ENCODE assay signal across 10 cellular contexts in the genomic region with DNA sequence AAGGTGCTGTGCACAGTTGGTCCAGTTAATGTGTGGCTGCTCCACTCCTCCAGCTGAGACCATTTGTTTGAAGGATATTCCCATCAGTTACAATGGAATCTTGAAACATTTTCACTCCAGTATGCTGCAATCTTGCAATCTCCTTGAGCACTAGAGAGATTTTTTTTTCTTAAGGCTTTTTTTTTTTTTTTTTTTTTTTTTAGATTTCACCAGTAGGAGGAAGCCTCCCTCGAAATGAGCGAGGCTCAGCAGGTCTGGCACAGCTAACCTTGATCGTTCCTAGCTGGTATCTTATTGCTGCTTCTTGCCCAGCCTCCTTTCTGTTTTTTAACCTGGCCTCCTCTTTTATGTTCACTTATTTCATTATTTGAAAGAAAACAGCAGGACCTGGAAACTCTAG. TPM values are rescaled to one million over a fixed set of nuclear protein-coding genes. Genes with fewer than 3 reads are reported as not detected.
DNase-seq lines count a peak whose midpoint lies in the region; ATAC-seq and TF ChIP-seq lines count a peak whose summit lies in the region.
"Had no signal": no experiment of that assay in that cellular context is flagged by ENCODE, and none has a peak within 500 bp of the region (broad histone marks: within the 10 kb centered on the region; RNA-seq: fewer than 3 reads in every experiment).

No MANE protein-coding gene starts in this region.

- no peaks in the 10 kb centered on the region for H3K9me2 ChIP-seq in hepatocyte (replicated peaks; ENCODE audit: insufficient read depth)

- in situ Hi-C loops in HAP-1 (cut with MboI; ENCODE audit: low sequenced_read_pairs), result no loop called here

- H3K27ac ChIP-seq in hepatocyte, result no peak overlapping the region

- no peaks in the 10 kb centered on the region for H3K9me3 ChIP-seq in T-helper 17 cell (ENCODE audit: control insufficient read depth, low read length, poor library complexity, severe bottlenecking)
- no peaks in the 10 kb centered on the region for H3K9me3 ChIP-seq in hepatocyte (ENCODE audit: low read depth)
- no peaks in the 10 kb centered on the region for H3K9me3 ChIP-seq in HAP-1

- H4K20me1 ChIP-seq in hepatocyte (ENCODE audit: insufficient read depth, poor library complexity, severe bottlenecking), result no peaks in the 10 kb centered on the region

- peak; percentile 84 for ATAC-seq in T-helper 17 cell

- 54% methylated on average over 3 of the region's 3 CpGs for WGBS in hepatocyte (ENCODE audit: low lambda C conversion rate, missing lambda C conversion rate)

- no peak overlapping the region for H3K4me3 ChIP-seq in hepatocyte
- no peak overlapping the region for H3K4me3 ChIP-seq in HAP-1

- H3K27me3 ChIP-seq in hepatocyte (no peaks in the 10 kb centered on the region), HAP-1 (ENCODE audit: low read depth) (no peaks in the 10 kb centered on the region)

- H3K36me3 ChIP-seq in hepatocyte (replicated peaks; ENCODE audit: insufficient read depth, low read depth) (no peaks in the 10 kb centered on the region), HAP-1 (replicated peaks) (no peaks in the 10 kb centered on the region)

- H3K4me2 ChIP-seq in hepatocyte, result no peak overlapping the region

- peaks cover 3% of the 10 kb centered on the region for H3K36me3 Mint-ChIP-seq in T-helper 17 cell (ENCODE audit: low read depth)

- no peaks in the 10 kb centered on the region for H3K27me3 Mint-ChIP-seq in T-helper 17 cell
- H3K27me3 Mint-ChIP-seq: activated B cell treated with CpG ODN at 0.5 μM for 24 hours had no signal

- H3K4me1 ChIP-seq in hepatocyte (ENCODE audit: insufficient read depth) (no peaks in the 10 kb centered on the region), HAP-1 (no peaks in the 10 kb centered on the region)

- peaks cover 22% of the 10 kb centered on the region for H3K4me1 Mint-ChIP-seq in T-helper 17 cell
- H3K4me1 Mint-ChIP-seq: activated B cell treated with CpG ODN at 0.5 μM for 24 hours had no signal

- H2AFZ ChIP-seq in hepatocyte, result no peak overlapping the region

- H3K79me2 ChIP-seq in hepatocyte, result no peaks in the 10 kb centered on the region

- no peak for TF ChIP-seq CTCF in hepatocyte (IDR thresholded peaks at IDR 0.05; ENCODE audit: poor library complexity)

- peak overlapping the region; percentile 28 for H3K4me3 Mint-ChIP-seq in T-helper 17 cell
- H3K4me3 Mint-ChIP-seq: activated B cell treated with CpG ODN at 0.5 μM for 24 hours had no signal

- DNase-seq in A172 (ENCODE audit: low spot score), result peak; percentile 10
- peak; percentile 21 for DNase-seq in GM04503 (ENCODE audit: low read depth)
- no peak for DNase-seq in T-helper 17 cell
- peak; percentile 7 for DNase-seq in hepatocyte (ENCODE audit: low spot score)
- DNase-seq in effector CD8-positive, alpha-beta T cell (lab: John Stamatoyannopoulos, UW), result no peak
- DNase-seq in activated CD4-positive, CD25-positive, alpha-beta regulatory T cell (lab: John Stamatoyannopoulos, UW), result no peak
- DNase-seq in HAP-1 (ENCODE audit: low spot score in 2 of 2), result no peak
- no peak for DNase-seq in OCI-M2 (lab: John Stamatoyannopoulos, UW; ENCODE audit: unreplicated experiment)
- DNase-seq: activated B cell treated with CpG ODN at 0.5 μM for 24 hours, NCI-H2227 treated with DMSO at 0.1 percent for 48 hours had no signal

- H3K27ac Mint-ChIP-seq in T-helper 17 cell, result peak overlapping the region; percentile 86
- H3K27ac Mint-ChIP-seq: activated B cell treated with CpG ODN at 0.5 μM for 24 hours had no signal

RNA-seq across cellular contexts. Expression of a gene that starts 48.1 kb away (rescaled TPM):
- total RNA-seq in A172 (2014; rRNA removed; shearing (Covaris generic)), result 11.6 and 15.9 TPM in 2 replicates
- 10 to 100 TPM; 19.7 to 34.3 TPM for total RNA-seq in T-helper 17 cell
- 17.7 and 20.0 TPM in 2 replicates for total RNA-seq in hepatocyte
- 10.4 and 11.5 TPM in 2 replicates for polyA plus RNA-seq in hepatocyte

Comparison
In these comparisons a context has a peak if more than half of its experiments do, and no peak if none do; other contexts are left out.
1. DNase-seq: peak in A172 (single experiment), GM04503 (single experiment) and hepatocyte (single experiment); none in T-helper 17 cell (0 of 3), effector CD8-positive, alpha-beta T cell (single experiment), activated CD4-positive, CD25-positive, alpha-beta regulatory T cell (0 of 4), HAP-1 (0 of 2) and OCI-M2 (single experiment).